In genomic region chr18:44341759-44342158, GRCh38 we compare ENCODE assay signal across 14 cellular contexts.
"Had no signal": no experiment of that assay in that cellular context is flagged by ENCODE, and none has a peak within 500 bp of the region (broad histone marks: within the 10 kb centered on the region; RNA-seq: fewer than 3 reads in every experiment).

No MANE protein-coding gene starts in this region.

- H3K36me3 ChIP-seq: lower lobe of right lung, right atrium auricular region, stomach, uterus had no signal

- ATAC-seq: naive thymus-derived CD4-positive, alpha-beta T cell; T-helper 17 cell had no signal

- H3K27me3 ChIP-seq: right atrium auricular region, stomach, uterus had no signal

- H3K9me3 ChIP-seq: uterus had no signal

- H3K27ac ChIP-seq: lower lobe of right lung, right atrium auricular region, skin epidermis, stomach, uterus had no signal

- H3K4me1 ChIP-seq: lower lobe of right lung, right atrium auricular region, stomach, uterus had no signal

- H3K4me3 ChIP-seq: lower lobe of right lung, right atrium auricular region, skin epidermis, stomach, uterus had no signal

- DNase-seq: activated CD4-positive, alpha-beta T cell treated with anti-CD3 and anti-CD28 coated beads, Interleukin-2, amount 50 U/mL, for 4 hours; activated T-cell treated with anti-CD3 and anti-CD28 coated beads, Interleukin-2, amount 50 U/mL, for 1 hour; amniotic stem cell; cerebellar nuclear complex; hippocampal formation; lower lobe of right lung; naive thymus-derived CD4-positive, alpha-beta T cell; posterior cingulate gyrus; stimulated activated CD4-positive, alpha-beta T cell treated with anti-CD3 and anti-CD28 coated beads, Interleukin-4, amount 100 ng/mL, for 4 hours; stomach; T-helper 17 cell; uterus had no signal
